In genomic region chr18:37547196-37547595, GRCh38 we compare ENCODE assay signal across 37 cellular contexts. TPM values are rescaled to one million over a fixed set of nuclear protein-coding genes. Genes with fewer than 3 reads are reported as not detected.
"Had no signal": no experiment of that assay in that cellular context is flagged by ENCODE, and none has a peak within 500 bp of the region (broad histone marks: within the 10 kb centered on the region; RNA-seq: fewer than 3 reads in every experiment).

No MANE protein-coding gene starts in this region.

- H3K4me3 Mint-ChIP-seq: activated CD4-positive, alpha-beta memory T cell treated with anti-CD3 and anti-CD28 coated beads, Interleukin-2, amount 10 ng/mL, durations not matched to agents 7 days and 5 days; activated CD4-positive, alpha-beta T cell treated with anti-CD3 and anti-CD28 coated beads for 36 hours; activated CD4-positive, alpha-beta T cell treated with anti-CD3 and anti-CD28 coated beads, Interleukin-2, amount 10 ng/mL, durations not matched to agents 7 days and 5 days; activated CD8-positive, alpha-beta memory T cell treated with anti-CD3 and anti-CD28 coated beads, Interleukin-2, amount 10 ng/mL, durations not matched to agents 7 days and 5 days; activated CD8-positive, alpha-beta T cell treated with anti-CD3 and anti-CD28 coated beads, Interleukin-2, amount 10 ng/mL, durations not matched to agents 7 days and 5 days; activated naive CD4-positive, alpha-beta T cell treated with anti-CD3 and anti-CD28 coated beads, Interleukin-2, amount 10 ng/mL, durations not matched to agents 7 days and 5 days; activated naive CD4-positive, alpha-beta T cell treated with anti-CD3 and anti-CD28 coated beads, Interleukin-2, amount 50 U/mL, for 24 hours; activated naive CD8-positive, alpha-beta T cell; activated naive CD8-positive, alpha-beta T cell treated with anti-CD3 and anti-CD28 coated beads, Interleukin-2, amount 10 ng/mL, durations not matched to agents 7 days and 5 days; activated naive CD8-positive, alpha-beta T cell treated with anti-CD3 and anti-CD28 coated beads, Interleukin-2, amount 50 U/mL, for 24 hours; activated T-cell treated with anti-CD3 and anti-CD28 coated beads, Interleukin-2, amount 50 U/mL, for 24 hours; T-helper 1 cell treated with Interleukin-12 subunit alpha and Interleukin-12 subunit beta and Interleukin-4 antibody, amounts not matched to agents 30 μg/mL and 1 μg/mL, for 36 hours; T-helper 2 cell treated with Interferon-gamma antibody and Interleukin-4, amounts not matched to agents 5 μg/mL and 100 μg/mL, for 36 hours had no signal

- H3K36me3 Mint-ChIP-seq: activated CD8-positive, alpha-beta memory T cell treated with anti-CD3 and anti-CD28 coated beads, Interleukin-2, amount 10 ng/mL, durations not matched to agents 7 days and 5 days; activated naive CD4-positive, alpha-beta T cell treated with anti-CD3 and anti-CD28 coated beads, Interleukin-2, amount 10 ng/mL, durations not matched to agents 7 days and 5 days; activated naive CD4-positive, alpha-beta T cell treated with anti-CD3 and anti-CD28 coated beads, Interleukin-2, amount 50 U/mL, for 24 hours; activated naive CD8-positive, alpha-beta T cell; activated naive CD8-positive, alpha-beta T cell treated with anti-CD3 and anti-CD28 coated beads, Interleukin-2, amount 10 ng/mL, durations not matched to agents 7 days and 5 days had no signal

- H3K4me1 Mint-ChIP-seq: activated CD4-positive, alpha-beta memory T cell treated with anti-CD3 and anti-CD28 coated beads, Interleukin-2, amount 10 ng/mL, durations not matched to agents 7 days and 5 days; activated CD4-positive, alpha-beta T cell treated with anti-CD3 and anti-CD28 coated beads for 36 hours; activated CD4-positive, alpha-beta T cell treated with anti-CD3 and anti-CD28 coated beads, Interleukin-2, amount 10 ng/mL, durations not matched to agents 7 days and 5 days; activated CD8-positive, alpha-beta memory T cell treated with anti-CD3 and anti-CD28 coated beads, Interleukin-2, amount 10 ng/mL, durations not matched to agents 7 days and 5 days; activated naive CD4-positive, alpha-beta T cell treated with anti-CD3 and anti-CD28 coated beads, Interleukin-2, amount 10 ng/mL, durations not matched to agents 7 days and 5 days; activated naive CD4-positive, alpha-beta T cell treated with anti-CD3 and anti-CD28 coated beads, Interleukin-2, amount 50 U/mL, for 24 hours; activated naive CD8-positive, alpha-beta T cell treated with anti-CD3 and anti-CD28 coated beads, Interleukin-2, amount 10 ng/mL, durations not matched to agents 7 days and 5 days; activated naive CD8-positive, alpha-beta T cell treated with anti-CD3 and anti-CD28 coated beads, Interleukin-2, amount 50 U/mL, for 24 hours had no signal

- H3K4me1 ChIP-seq: ascending aorta had no signal

- H3K9me3 Mint-ChIP-seq: activated CD4-positive, alpha-beta memory T cell treated with anti-CD3 and anti-CD28 coated beads, Interleukin-2, amount 10 ng/mL, durations not matched to agents 7 days and 5 days; activated CD4-positive, alpha-beta T cell treated with anti-CD3 and anti-CD28 coated beads, Interleukin-2, amount 10 ng/mL, durations not matched to agents 7 days and 5 days; activated naive CD4-positive, alpha-beta T cell treated with anti-CD3 and anti-CD28 coated beads, Interleukin-2, amount 10 ng/mL, durations not matched to agents 7 days and 5 days; activated naive CD4-positive, alpha-beta T cell treated with anti-CD3 and anti-CD28 coated beads, Interleukin-2, amount 50 U/mL, for 24 hours; activated naive CD8-positive, alpha-beta T cell treated with anti-CD3 and anti-CD28 coated beads, Interleukin-2, amount 10 ng/mL, durations not matched to agents 7 days and 5 days; activated naive CD8-positive, alpha-beta T cell treated with anti-CD3 and anti-CD28 coated beads, Interleukin-2, amount 50 U/mL, for 24 hours; activated T-cell treated with anti-CD3 and anti-CD28 coated beads, Interleukin-2, amount 50 U/mL, for 24 hours; activated T-helper 2 cell treated with anti-CD3 and anti-CD28 coated beads, Interferon-gamma antibody, Interleukin-2, Interleukin-4, amounts not matched to agents 10 μg/mL and 5 μg/mL and 100 μg/mL, durations not matched to agents 14 hours and 24 hours and 36 hours; brain; T-helper 1 cell treated with Interleukin-12 subunit alpha and Interleukin-12 subunit beta and Interleukin-4 antibody, amounts not matched to agents 30 μg/mL and 1 μg/mL, for 36 hours; T-helper 2 cell treated with Interferon-gamma antibody and Interleukin-4, amounts not matched to agents 5 μg/mL and 100 μg/mL, for 36 hours had no signal

- H3K36me3 ChIP-seq: ascending aorta, cardiac muscle cell had no signal

- H3K27me3 ChIP-seq: ascending aorta, cardiac muscle cell had no signal

- H3K27ac Mint-ChIP-seq: activated CD4-positive, alpha-beta memory T cell treated with anti-CD3 and anti-CD28 coated beads, Interleukin-2, amount 10 ng/mL, durations not matched to agents 7 days and 5 days; activated CD4-positive, alpha-beta T cell treated with anti-CD3 and anti-CD28 coated beads for 36 hours; activated CD4-positive, alpha-beta T cell treated with anti-CD3 and anti-CD28 coated beads, Interleukin-2, amount 10 ng/mL, durations not matched to agents 7 days and 5 days; activated CD8-positive, alpha-beta memory T cell treated with anti-CD3 and anti-CD28 coated beads, Interleukin-2, amount 10 ng/mL, durations not matched to agents 7 days and 5 days; activated CD8-positive, alpha-beta T cell treated with anti-CD3 and anti-CD28 coated beads, Interleukin-2, amount 10 ng/mL, durations not matched to agents 7 days and 5 days; activated naive CD4-positive, alpha-beta T cell treated with anti-CD3 and anti-CD28 coated beads, Interleukin-2, amount 10 ng/mL, durations not matched to agents 7 days and 5 days; activated naive CD4-positive, alpha-beta T cell treated with anti-CD3 and anti-CD28 coated beads, Interleukin-2, amount 50 U/mL, for 24 hours; activated naive CD8-positive, alpha-beta T cell; activated naive CD8-positive, alpha-beta T cell treated with anti-CD3 and anti-CD28 coated beads, Interleukin-2, amount 10 ng/mL, durations not matched to agents 7 days and 5 days; activated naive CD8-positive, alpha-beta T cell treated with anti-CD3 and anti-CD28 coated beads, Interleukin-2, amount 50 U/mL, for 24 hours; activated T-cell treated with anti-CD3 and anti-CD28 coated beads, Interleukin-2, amount 50 U/mL, for 24 hours; activated T-helper 2 cell treated with anti-CD3 and anti-CD28 coated beads, Interferon-gamma antibody, Interleukin-2, Interleukin-4, amounts not matched to agents 10 μg/mL and 5 μg/mL and 100 μg/mL, durations not matched to agents 14 hours and 24 hours and 36 hours; T-helper 1 cell treated with Interleukin-12 subunit alpha and Interleukin-12 subunit beta and Interleukin-4 antibody, amounts not matched to agents 30 μg/mL and 1 μg/mL, for 36 hours; T-helper 2 cell treated with Interferon-gamma antibody and Interleukin-4, amounts not matched to agents 5 μg/mL and 100 μg/mL, for 36 hours had no signal

- ATAC-seq: activated CD4-positive, alpha-beta T cell treated with anti-CD3 and anti-CD28 coated beads for 36 hours; activated CD4-positive, CD25-positive, alpha-beta regulatory T cell treated with anti-CD3 and anti-CD28 coated beads, Interleukin-2, amount 50 U/mL, for 24 hours; activated CD8-positive, alpha-beta memory T cell treated with anti-CD3 and anti-CD28 coated beads, Interleukin-2, amount 10 ng/mL, durations not matched to agents 7 days and 5 days; activated CD8-positive, alpha-beta T cell treated with anti-CD3 and anti-CD28 coated beads, Interleukin-2, amount 10 ng/mL, durations not matched to agents 7 days and 5 days; activated naive CD8-positive, alpha-beta T cell treated with anti-CD3 and anti-CD28 coated beads, Interleukin-2, amount 50 U/mL, for 24 hours had no signal

- H3K4me3 ChIP-seq: ascending aorta, cardiac muscle cell had no signal

- H3K27me3 Mint-ChIP-seq: activated CD4-positive, alpha-beta T cell treated with anti-CD3 and anti-CD28 coated beads, Interleukin-2, amount 10 ng/mL, durations not matched to agents 7 days and 5 days; activated CD8-positive, alpha-beta memory T cell treated with anti-CD3 and anti-CD28 coated beads, Interleukin-2, amount 10 ng/mL, durations not matched to agents 7 days and 5 days; activated naive CD4-positive, alpha-beta T cell treated with anti-CD3 and anti-CD28 coated beads, Interleukin-2, amount 10 ng/mL, durations not matched to agents 7 days and 5 days; activated naive CD8-positive, alpha-beta T cell treated with anti-CD3 and anti-CD28 coated beads, Interleukin-2, amount 50 U/mL, for 24 hours; brain had no signal

- DNase-seq: activated CD4-positive, alpha-beta memory T cell treated with anti-CD3 and anti-CD28 coated beads, Interleukin-2, amount 10 ng/mL, durations not matched to agents 7 days and 5 days; activated CD4-positive, alpha-beta T cell treated with anti-CD3 and anti-CD28 coated beads for 1 hour; activated CD4-positive, alpha-beta T cell treated with anti-CD3 and anti-CD28 coated beads for 36 hours; activated CD4-positive, alpha-beta T cell treated with anti-CD3 and anti-CD28 coated beads for 48 hours; activated CD4-positive, alpha-beta T cell treated with anti-CD3 and anti-CD28 coated beads, Interleukin-2, amount 10 ng/mL, durations not matched to agents 7 days and 5 days; activated CD4-positive, alpha-beta T cell treated with anti-CD3 and anti-CD28 coated beads, Interleukin-2, amount 50 U/mL, for 48 hours; activated CD4-positive, CD25-positive, alpha-beta regulatory T cell; activated CD8-positive, alpha-beta memory T cell treated with anti-CD3 and anti-CD28 coated beads for 24 hours; activated CD8-positive, alpha-beta memory T cell treated with anti-CD3 and anti-CD28 coated beads, Interleukin-2, amount 10 ng/mL, durations not matched to agents 7 days and 5 days; activated CD8-positive, alpha-beta memory T cell treated with anti-CD3 and anti-CD28 coated beads, Interleukin-2, amount 50 U/mL, for 48 hours; activated CD8-positive, alpha-beta T cell treated with anti-CD3 and anti-CD28 coated beads, Interleukin-2, amount 10 ng/mL, durations not matched to agents 7 days and 5 days; activated effector memory CD4-positive, alpha-beta T cell treated with Interleukin-2 at 50 U/mL for 16 hours; activated gamma-delta T cell; activated naive CD4-positive, alpha-beta T cell treated with anti-CD3 and anti-CD28 coated beads, Interleukin-2, amount 10 ng/mL, durations not matched to agents 7 days and 5 days; activated naive CD4-positive, alpha-beta T cell treated with Interleukin-2 at 50 U/mL for 16 hours; activated naive CD8-positive, alpha-beta T cell treated with anti-CD3 and anti-CD28 coated beads, Interleukin-2, amount 10 ng/mL, durations not matched to agents 7 days and 5 days; activated naive CD8-positive, alpha-beta T cell treated with anti-CD3 and anti-CD28 coated beads, Interleukin-2, amount 50 U/mL, for 24 hours; activated T-cell treated with anti-CD3 and anti-CD28 coated beads, Interleukin-2, amount 50 U/mL, for 24 hours; activated T-cell treated with anti-CD3 and anti-CD28 coated beads, Interleukin-2, amount 50 U/mL, for 48 hours; amygdala; anterior cingulate cortex; central memory CD4-positive, alpha-beta T cell; cerebellar nuclear complex; T-helper 1 cell; T-helper 2 cell; T-helper 9 cell had no signal

- H3K27ac ChIP-seq: ascending aorta, cardiac muscle cell, VCaP had no signal

- H3K9me3 ChIP-seq: ascending aorta had no signal

RNA-seq across cellular contexts. Expression of gene CELF4, which starts 18.4 kb away (rescaled TPM):
- total RNA-seq: activated CD4-positive, alpha-beta memory T cell treated with anti-CD3 and anti-CD28 coated beads, Interleukin-2, amount 10 ng/mL, durations not matched to agents 7 days and 5 days; activated CD4-positive, alpha-beta T cell treated with anti-CD3 and anti-CD28 coated beads for 36 hours; activated CD4-positive, alpha-beta T cell treated with anti-CD3 and anti-CD28 coated beads, Interleukin-2, amount 10 ng/mL, durations not matched to agents 7 days and 5 days; activated CD8-positive, alpha-beta memory T cell treated with anti-CD3 and anti-CD28 coated beads, Interleukin-2, amount 10 ng/mL, durations not matched to agents 7 days and 5 days; activated CD8-positive, alpha-beta T cell treated with anti-CD3 and anti-CD28 coated beads, Interleukin-2, amount 10 ng/mL, durations not matched to agents 7 days and 5 days; activated naive CD8-positive, alpha-beta T cell treated with anti-CD3 and anti-CD28 coated beads, Interleukin-2, amount 10 ng/mL, durations not matched to agents 7 days and 5 days; activated T-helper 2 cell treated with anti-CD3 and anti-CD28 coated beads, Interferon-gamma antibody, Interleukin-2, Interleukin-4, amounts not matched to agents 10 μg/mL and 5 μg/mL and 100 μg/mL, durations not matched to agents 14 hours and 24 hours and 36 hours; ascending aorta; bronchial epithelial cell had no signal
